In the genomic region with DNA sequence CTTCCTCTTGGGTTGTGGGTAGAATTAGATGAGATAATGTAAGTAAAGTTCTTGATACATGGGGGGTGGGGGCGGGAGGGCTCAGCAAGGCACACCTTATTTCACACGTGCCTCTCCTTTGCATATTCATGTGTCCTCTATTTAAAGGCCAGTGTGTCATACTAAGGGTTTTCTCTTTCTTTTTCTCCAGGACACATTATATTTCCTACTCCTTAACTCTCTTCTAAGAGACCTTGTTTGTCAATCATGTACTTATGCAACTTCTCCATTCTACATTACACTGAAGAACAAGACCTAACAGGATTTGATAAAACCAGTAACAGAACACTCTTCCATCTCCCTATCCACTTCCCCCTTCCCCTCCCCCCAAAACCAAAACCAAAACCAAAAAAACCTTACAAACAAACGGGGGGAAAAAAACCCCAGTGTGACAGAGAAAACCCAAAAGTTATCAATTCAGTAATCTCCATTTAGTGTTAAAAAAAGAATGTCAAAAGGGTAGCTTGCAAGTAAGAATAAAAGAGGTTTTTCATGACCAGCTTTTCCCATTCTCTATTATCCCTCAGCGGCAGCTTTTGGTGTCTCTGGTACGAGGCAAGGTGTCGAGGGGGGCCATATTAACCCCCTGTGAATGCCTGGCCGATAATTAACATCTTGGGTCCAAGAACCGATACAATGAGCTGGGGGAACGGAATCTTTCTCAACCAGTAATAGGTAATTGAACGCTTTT, we compare ENCODE assay signal across 8 cellular contexts.
DNase-seq lines count a peak whose midpoint lies in the region; ATAC-seq, FAIRE-seq and TF ChIP-seq lines count a peak whose summit lies in the region.

No MANE protein-coding gene starts in this region.

- H3K27ac ChIP-seq in gastroesophageal sphincter (peak overlapping the region in 3 of 4 donors; percentile 48 to 83 (median 64)), psoas muscle (peak overlapping the region; percentile 82)

- peaks cover 13 to 23% (median 18%) of the 10 kb centered on the region in 3 donors for H3K27me3 Mint-ChIP-seq in CD14-positive monocyte (ENCODE audit: low read depth in 3 of 3)
- H3K27me3 Mint-ChIP-seq in T-cell: peaks cover 49 to 52% of the 10 kb centered on the region in 2 donors

- H3K4me3 ChIP-seq in gastroesophageal sphincter: peak overlapping the region; percentile 46 to 61
- H3K4me3 ChIP-seq in psoas muscle: peak overlapping the region; percentile 82

- H3K4me1 Mint-ChIP-seq in CD14-positive monocyte (peaks cover 20% of the 10 kb centered on the region), T-cell (peaks cover 5 to 12% (median 7%) of the 10 kb centered on the region in 3 donors)

- H3K36me3 Mint-ChIP-seq in CD14-positive monocyte (no peaks in the 10 kb centered on the region), T-cell (no peaks in the 10 kb centered on the region)

- TF ChIP-seq EP300 in gastroesophageal sphincter (IDR thresholded peaks at IDR 0.05): no peak

- no peaks in the 10 kb centered on the region for H3K9me3 ChIP-seq in gastroesophageal sphincter
- no peaks in the 10 kb centered on the region for H3K9me3 ChIP-seq in psoas muscle

- ATAC-seq in HG03159 (IDR thresholded peaks at IDR 0.05; ENCODE audit: unreplicated experiment): peak; percentile 37
- no peak for ATAC-seq in T-cell (replicated peaks in 1 of 4)
- ATAC-seq in gastroesophageal sphincter: peak; percentile 33
- ATAC-seq in psoas muscle: peak; percentile 23 to 62 (median 40)

- H3K9me3 Mint-ChIP-seq in CD14-positive monocyte (peaks cover 0 to 7% (median 2%) of the 10 kb centered on the region in 7 donors), T-cell (no peaks in the 10 kb centered on the region)

- H3K27me3 ChIP-seq in gastroesophageal sphincter (peaks cover 25% of the 10 kb centered on the region), psoas muscle (ENCODE audit: insufficient read depth in 3 of 3, low read length in 2 of 3) (no peaks in the 10 kb centered on the region)

- intact Hi-C loops in CD14-positive monocyte (cut with micrococcal nuclease): loop anchor here in 1 of 2 donors (10.0 kb wide), 1 partner anchor 796 kb away; no protein-coding TSS in a partner anchor
- intact Hi-C loops in psoas muscle (cut with DNase I): loop anchor here in 1 of 2 donors (2.0 kb wide), 1 partner anchor 192 kb away; no protein-coding TSS in a partner anchor

- FAIRE-seq in HTR-8/SVneo (lab: Jason Lieb, UNC): no peak

- H3K4me3 Mint-ChIP-seq in CD14-positive monocyte (peak overlapping the region; percentile 90), T-cell (peak overlapping the region; percentile 31 to 60 (median 37))

- H3K27ac Mint-ChIP-seq in CD14-positive monocyte (peak overlapping the region; percentile 80 to 90 (median 86)), T-cell (peak overlapping the region in 1 of 2 donors; percentile 6)

- no peak for TF ChIP-seq POLR2A in gastroesophageal sphincter (IDR thresholded peaks at IDR 0.05)

- no peaks in the 10 kb centered on the region for H3K36me3 ChIP-seq in gastroesophageal sphincter
- H3K36me3 ChIP-seq in psoas muscle (ENCODE audit: insufficient read depth in 1 of 2, low read depth in 1 of 2): no peaks in the 10 kb centered on the region

- DNase-seq in CD14-positive monocyte (ENCODE audit: low spot score) (no peak), T-cell (no peak), psoas muscle (no peak), hepatic stellate cell (ENCODE audit: low spot score) (no peak), HTR-8/SVneo (ENCODE audit: insufficient read length, low spot score) (no peak)
- no peak for DNase-seq in activated CD4-positive, alpha-beta T cell treated with anti-CD3 and anti-CD28 coated beads for 48 hours

- CTCF ChIA-PET in T-cell (lab: Charles Lee): interaction anchor here in 1 of 2 donors (0.7 kb wide), 1 partner anchor 33 kb away, joined by 3 read pairs; no protein-coding TSS in a partner anchor

- TF ChIP-seq CTCF in CD14-positive monocyte (IDR thresholded peaks at IDR 0.05) (no peak), gastroesophageal sphincter (IDR thresholded peaks at IDR 0.05) (no peak), psoas muscle (IDR thresholded peaks at IDR 0.05) (no peak)

- POLR2A ChIA-PET in T-cell (lab: Charles Lee): interaction anchor here in 1 of 2 donors (0.8 kb wide), 1 partner anchor 558 kb away, joined by 14 read pairs; no protein-coding TSS in a partner anchor

- 48 to 76% methylated on average over 6 to 10 of the region's 10 CpGs for WGBS in gastroesophageal sphincter (ENCODE audit: low coverage in 1 of 2), 2 donors
- WGBS in psoas muscle, 3 donors: 13 to 29% (median 14%) methylated on average over 10 of the region's 10 CpGs

- peaks cover 0 to 19% (median 0%) of the 10 kb centered on the region in 3 donors for H3K4me1 ChIP-seq in gastroesophageal sphincter
- H3K4me1 ChIP-seq in psoas muscle: peaks cover 9% of the 10 kb centered on the region

Comparison
In these comparisons a context has a peak if more than half of its experiments do, and no peak if none do; other contexts are left out.
1. ATAC-seq: peak in HG03159 (single experiment), gastroesophageal sphincter (single experiment) and psoas muscle (4 of 4); none in T-cell (0 of 4).